In the genomic region with DNA sequence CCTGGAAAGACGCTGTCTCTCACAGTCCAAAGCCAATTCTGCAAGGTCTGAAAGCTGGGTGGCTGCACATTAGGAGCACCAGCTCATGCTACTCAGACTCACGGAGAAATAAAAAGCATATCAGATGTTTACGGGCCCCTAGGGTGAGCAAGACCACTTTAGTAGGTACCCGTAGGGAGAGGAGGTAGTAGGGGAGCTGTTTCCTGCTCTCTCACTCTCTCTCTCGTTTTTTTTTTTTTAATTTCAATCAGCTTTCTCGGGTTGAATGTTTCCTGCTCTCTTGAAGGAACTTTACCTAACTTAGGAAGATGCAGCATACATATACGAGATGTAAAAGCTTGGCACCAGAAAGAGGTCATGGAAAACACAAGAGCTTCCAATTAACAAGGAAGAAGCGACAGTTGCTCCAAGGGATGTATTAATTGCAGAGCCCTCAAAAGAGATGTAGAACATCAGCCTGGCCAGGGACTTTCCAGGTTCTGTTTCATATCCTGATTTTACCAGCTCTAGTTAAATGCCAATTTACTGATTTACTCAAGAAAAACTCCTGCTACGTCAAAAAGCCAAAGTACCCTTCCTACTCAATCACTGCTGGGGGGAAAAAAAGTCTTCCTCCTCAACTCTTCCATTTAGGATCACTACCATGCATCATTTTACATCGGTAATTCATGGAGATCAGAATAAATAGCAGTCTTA, we compare ENCODE assay signal across 15 cellular contexts. TPM values are rescaled to one million over a fixed set of nuclear protein-coding genes. Genes with fewer than 3 reads are reported as not detected.
A peak's percentile ranks its signal among the peaks of the same experiment; 100 is the strongest.
DNase-seq lines count a peak whose midpoint lies in the region; ATAC-seq and TF ChIP-seq lines count a peak whose summit lies in the region.
"Had no signal": no experiment of that assay in that cellular context is flagged by ENCODE, and none has a peak within 500 bp of the region (broad histone marks: within the 10 kb centered on the region; RNA-seq: fewer than 3 reads in every experiment).

No MANE protein-coding gene starts in this region.

- H4K20me1 ChIP-seq in mammary epithelial cell (ENCODE audit: insufficient read depth, low read length) = no peaks in the 10 kb centered on the region

- peak overlapping the region; percentile 87 for H3K4me2 ChIP-seq in mammary epithelial cell (ENCODE audit: insufficient read depth, low read depth, low read length)

- H3K36me3 ChIP-seq in mammary epithelial cell (ENCODE audit: insufficient read depth, low read length) (no peaks in the 10 kb centered on the region), lower lobe of right lung (no peaks in the 10 kb centered on the region)
- H3K36me3 ChIP-seq: spleen had no signal

- no peak overlapping the region for H3K9ac ChIP-seq in mammary epithelial cell (ENCODE audit: insufficient read depth, low read length)

- in situ Hi-C loops in mammary epithelial cell (cut with MboI; ENCODE audit: low sequenced_read_pairs in 2 of 2) = no loop called here

- H3K27ac Mint-ChIP-seq in activated CD4-positive, alpha-beta T cell treated with anti-CD3 and anti-CD28 coated beads, Interleukin-2, amount 10 ng/mL, durations not matched to agents 24 days and 14 days = no peak overlapping the region
- no peak overlapping the region for H3K27ac Mint-ChIP-seq in progenitor cell of endocrine pancreas

- H3K4me3 ChIP-seq in mammary epithelial cell (replicated peaks in 1 of 3; ENCODE audit: insufficient read depth in 1 of 3, low read depth in 2 of 3, low read length in 3 of 3) = peak overlapping the region in 1 of 3 experiments; percentile 49
- H3K4me3 ChIP-seq in foreskin fibroblast (ENCODE audit: low read depth in 1 of 2, low read length in 2 of 2) = no peak overlapping the region
- no peak overlapping the region for H3K4me3 ChIP-seq in lower lobe of right lung

- H3K4me3 Mint-ChIP-seq in activated CD4-positive, alpha-beta T cell treated with anti-CD3 and anti-CD28 coated beads, Interleukin-2, amount 10 ng/mL, durations not matched to agents 24 days and 14 days = peak overlapping the region; percentile 9
- H3K4me3 Mint-ChIP-seq in progenitor cell of endocrine pancreas (ENCODE audit: low read depth) = peak overlapping the region; percentile 67

- intact Hi-C loops in activated CD4-positive, alpha-beta T cell treated with anti-CD3 and anti-CD28 coated beads, Interleukin-2, amount 10 ng/mL, durations not matched to agents 24 days and 14 days (cut with micrococcal nuclease) = no loop called here
- intact Hi-C loops in mammary epithelial cell (cut with micrococcal nuclease) = no loop called here
- intact Hi-C loops in lower lobe of right lung (cut with DNase I) = no loop called here
- intact Hi-C loops in left cardiac atrium (cut with DNase I) = no loop called here

- peaks cover 3% of the 10 kb centered on the region for H3K36me3 Mint-ChIP-seq in activated CD4-positive, alpha-beta T cell treated with anti-CD3 and anti-CD28 coated beads, Interleukin-2, amount 10 ng/mL, durations not matched to agents 24 days and 14 days (ENCODE audit: low read depth)
- no peaks in the 10 kb centered on the region for H3K36me3 Mint-ChIP-seq in progenitor cell of endocrine pancreas (ENCODE audit: insufficient read depth)

- H3K4me1 ChIP-seq in mammary epithelial cell (ENCODE audit: insufficient read depth, low read length) (peaks cover 9% of the 10 kb centered on the region), lower lobe of right lung (peaks cover 11% of the 10 kb centered on the region)

- TF ChIP-seq CTCF in mammary epithelial cell (conservative IDR thresholded peaks at IDR 0.05 in 1 of 2, IDR thresholded peaks at IDR 0.05 in 1 of 2; ENCODE audit: extremely low read depth in 1 of 2, insufficient read depth in 1 of 2, low read depth in 1 of 2, low read length in 2 of 2) (no peak), progenitor cell of endocrine pancreas (IDR thresholded peaks at IDR 0.05; ENCODE audit: unreplicated experiment) (no peak), foreskin fibroblast (IDR thresholded peaks at IDR 0.05; ENCODE audit: low read depth, low read length) (no peak), lower lobe of right lung (IDR thresholded peaks at IDR 0.05) (no peak)

- BruUV-seq in mammary epithelial cell (replicated peaks; lab: Mats Ljungman, UMichigan) = no TSS peak

- DNase-seq in activated CD4-positive, alpha-beta T cell treated with anti-CD3 and anti-CD28 coated beads, Interleukin-2, amount 10 ng/mL, durations not matched to agents 24 days and 14 days = no peak
- no peak for DNase-seq in activated CD4-positive, alpha-beta T cell treated with anti-CD3 and anti-CD28 coated beads for 4 hours
- DNase-seq in mammary epithelial cell (no peak), progenitor cell of endocrine pancreas (ENCODE audit: low spot score, unreplicated experiment) (no peak), foreskin fibroblast (no peak), lower lobe of right lung (no peak), left cardiac atrium (no peak)
- DNase-seq: activated CD4-positive, alpha-beta T cell treated with anti-CD3 and anti-CD28 coated beads for 1 hour; IMR-90; NCI-H187 treated with DMSO at 0.1 percent for 48 hours; spleen had no signal

- H3K27me3 Mint-ChIP-seq in activated CD4-positive, alpha-beta T cell treated with anti-CD3 and anti-CD28 coated beads, Interleukin-2, amount 10 ng/mL, durations not matched to agents 24 days and 14 days = peaks cover 80% of the 10 kb centered on the region
- H3K27me3 Mint-ChIP-seq in progenitor cell of endocrine pancreas = peaks cover 83% of the 10 kb centered on the region

- H2AFZ ChIP-seq in mammary epithelial cell (ENCODE audit: low read depth, low read length) = peak overlapping the region; percentile 56

- H3K79me2 ChIP-seq in mammary epithelial cell (ENCODE audit: insufficient read depth, low read length) = no peaks in the 10 kb centered on the region

- peaks cover 29% of the 10 kb centered on the region for H3K27me3 ChIP-seq in mammary epithelial cell (ENCODE audit: insufficient read depth, low read length)
- peaks cover 60% of the 10 kb centered on the region for H3K27me3 ChIP-seq in lower lobe of right lung (ENCODE audit: low read depth)

- WGBS in mammary epithelial cell (ENCODE audit: low coverage, missing lambda C conversion rate) = 15% methylated on average over 10 of the region's 10 CpGs

- peaks cover 18% of the 10 kb centered on the region for H3K4me1 Mint-ChIP-seq in activated CD4-positive, alpha-beta T cell treated with anti-CD3 and anti-CD28 coated beads, Interleukin-2, amount 10 ng/mL, durations not matched to agents 24 days and 14 days
- peaks cover 4% of the 10 kb centered on the region for H3K4me1 Mint-ChIP-seq in progenitor cell of endocrine pancreas (ENCODE audit: low read depth)

- ATAC-seq in HG02798 (IDR thresholded peaks at IDR 0.05; ENCODE audit: poor library complexity, unreplicated experiment) = peak; percentile 30
- no peak for ATAC-seq in lower lobe of right lung
- no peak for ATAC-seq in left cardiac atrium

- H3K9me3 ChIP-seq in mammary epithelial cell (replicated peaks; ENCODE audit: insufficient read depth, low read length) (no peaks in the 10 kb centered on the region), lower lobe of right lung (no peaks in the 10 kb centered on the region)
- H3K9me3 ChIP-seq: spleen had no signal

- H3K9me3 Mint-ChIP-seq in activated CD4-positive, alpha-beta T cell treated with anti-CD3 and anti-CD28 coated beads, Interleukin-2, amount 10 ng/mL, durations not matched to agents 24 days and 14 days = no peaks in the 10 kb centered on the region
- H3K9me3 Mint-ChIP-seq in progenitor cell of endocrine pancreas (ENCODE audit: low read depth) = no peaks in the 10 kb centered on the region

- H3K27ac ChIP-seq in mammary epithelial cell (ENCODE audit: insufficient read depth, low read depth, low read length) = no peak overlapping the region
- H3K27ac ChIP-seq in lower lobe of right lung = no peak overlapping the region
- H3K27ac ChIP-seq: SK-N-MC, spleen had no signal

- CTCF ChIA-PET in mammary epithelial cell (lab: Charles Lee; ENCODE audit: low non-redundant PET) = interaction anchor here (0.6 to 1.2 kb wide), 2 partner anchors 26 to 34 kb away, joined by 4 to 6 read pairs; no protein-coding TSS in a partner anchor

- dilution Hi-C loops in mammary epithelial cell (cut with HindIII; ENCODE audit: low sequenced_read_pairs) = no loop called here

RNA-seq across cellular contexts. Expression of a gene that starts 3.1 kb away (rescaled TPM):
- total RNA-seq in activated CD4-positive, alpha-beta T cell treated with anti-CD3 and anti-CD28 coated beads, Interleukin-2, amount 10 ng/mL, durations not matched to agents 24 days and 14 days = not detected in 2 replicates
- total RNA-seq in mammary epithelial cell = not detected
- polyA plus RNA-seq in mammary epithelial cell = not detected
- polyA minus RNA-seq in mammary epithelial cell = not detected
- not detected in 2 replicates for total RNA-seq in progenitor cell of endocrine pancreas
- not detected for total RNA-seq in lower lobe of right lung
- not detected for total RNA-seq in left cardiac atrium
- total RNA-seq: frontal cortex, IMR-90, spleen, urinary bladder had no signal
- polyA plus RNA-seq: IMR-90, urinary bladder had no signal

RNA-seq across cellular contexts. Expression of a gene that starts 45.2 kb away (rescaled TPM):
- not detected in 2 replicates for total RNA-seq in activated CD4-positive, alpha-beta T cell treated with anti-CD3 and anti-CD28 coated beads, Interleukin-2, amount 10 ng/mL, durations not matched to agents 24 days and 14 days
- total RNA-seq in mammary epithelial cell (under 1 TPM in 1 of 2 donors, not detected in 1; 0.24 TPM), progenitor cell of endocrine pancreas (not detected in 2 replicates), lower lobe of right lung (not detected), left cardiac atrium (not detected)
- 0.05 TPM for polyA plus RNA-seq in mammary epithelial cell
- not detected for polyA minus RNA-seq in mammary epithelial cell
- total RNA-seq: frontal cortex, IMR-90, spleen, urinary bladder had no signal
- polyA plus RNA-seq: IMR-90, spleen, urinary bladder had no signal

RNA-seq across cellular contexts. Expression of a gene that starts 50.1 kb away (rescaled TPM):
- not detected in 2 replicates for total RNA-seq in activated CD4-positive, alpha-beta T cell treated with anti-CD3 and anti-CD28 coated beads, Interleukin-2, amount 10 ng/mL, durations not matched to agents 24 days and 14 days
- total RNA-seq in mammary epithelial cell = 1 to 10 TPM in 1 of 2 donors, not detected in 1; 1.8 TPM
- 0.25 TPM for polyA plus RNA-seq in mammary epithelial cell
- polyA minus RNA-seq in mammary epithelial cell = not detected
- not detected in 2 replicates for total RNA-seq in progenitor cell of endocrine pancreas
- not detected for total RNA-seq in lower lobe of right lung
- not detected for total RNA-seq in left cardiac atrium
- total RNA-seq: frontal cortex, IMR-90, spleen, urinary bladder had no signal
- polyA plus RNA-seq: IMR-90, spleen, urinary bladder had no signal

RNA-seq across cellular contexts. Expression of a gene that starts 59.4 kb away (rescaled TPM):
- total RNA-seq in activated CD4-positive, alpha-beta T cell treated with anti-CD3 and anti-CD28 coated beads, Interleukin-2, amount 10 ng/mL, durations not matched to agents 24 days and 14 days = not detected in 2 replicates
- not detected for total RNA-seq in mammary epithelial cell
- not detected for polyA plus RNA-seq in mammary epithelial cell
- polyA minus RNA-seq in mammary epithelial cell = not detected
- total RNA-seq in progenitor cell of endocrine pancreas = not detected in 2 replicates
- not detected for total RNA-seq in lower lobe of right lung
- total RNA-seq in left cardiac atrium = not detected
- total RNA-seq: frontal cortex, IMR-90, spleen, urinary bladder had no signal
- polyA plus RNA-seq: IMR-90, spleen, urinary bladder had no signal
